In the genomic region with DNA sequence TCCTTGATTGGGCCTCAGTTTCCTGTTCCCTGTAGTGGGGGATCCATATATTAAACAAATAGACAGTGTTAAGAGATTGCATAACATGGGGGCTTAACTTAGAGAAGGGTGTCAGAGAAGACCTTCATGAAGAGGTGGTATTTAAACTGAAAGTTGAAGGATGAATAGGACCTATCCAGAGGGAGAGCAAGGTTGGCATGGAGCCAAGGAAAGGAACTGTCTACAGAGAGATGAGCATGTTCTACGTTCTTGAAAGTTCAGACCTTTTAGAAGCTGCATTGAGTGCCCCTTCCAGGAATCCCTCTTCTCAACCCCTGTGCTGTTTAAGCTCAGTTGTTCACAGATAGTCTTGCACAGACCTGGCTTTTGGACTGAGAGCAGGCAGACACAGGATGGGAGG, we compare ENCODE assay signal across 1 cellular context.
TF ChIP-seq lines count a peak whose summit lies in the region.

No MANE protein-coding gene starts in this region.

TF ChIP-seq in A549, 52 proteins besides CTCF, POLR2A, EP300 and RAD21 (continued from another document):
- TF ChIP-seq, protein P1, sequence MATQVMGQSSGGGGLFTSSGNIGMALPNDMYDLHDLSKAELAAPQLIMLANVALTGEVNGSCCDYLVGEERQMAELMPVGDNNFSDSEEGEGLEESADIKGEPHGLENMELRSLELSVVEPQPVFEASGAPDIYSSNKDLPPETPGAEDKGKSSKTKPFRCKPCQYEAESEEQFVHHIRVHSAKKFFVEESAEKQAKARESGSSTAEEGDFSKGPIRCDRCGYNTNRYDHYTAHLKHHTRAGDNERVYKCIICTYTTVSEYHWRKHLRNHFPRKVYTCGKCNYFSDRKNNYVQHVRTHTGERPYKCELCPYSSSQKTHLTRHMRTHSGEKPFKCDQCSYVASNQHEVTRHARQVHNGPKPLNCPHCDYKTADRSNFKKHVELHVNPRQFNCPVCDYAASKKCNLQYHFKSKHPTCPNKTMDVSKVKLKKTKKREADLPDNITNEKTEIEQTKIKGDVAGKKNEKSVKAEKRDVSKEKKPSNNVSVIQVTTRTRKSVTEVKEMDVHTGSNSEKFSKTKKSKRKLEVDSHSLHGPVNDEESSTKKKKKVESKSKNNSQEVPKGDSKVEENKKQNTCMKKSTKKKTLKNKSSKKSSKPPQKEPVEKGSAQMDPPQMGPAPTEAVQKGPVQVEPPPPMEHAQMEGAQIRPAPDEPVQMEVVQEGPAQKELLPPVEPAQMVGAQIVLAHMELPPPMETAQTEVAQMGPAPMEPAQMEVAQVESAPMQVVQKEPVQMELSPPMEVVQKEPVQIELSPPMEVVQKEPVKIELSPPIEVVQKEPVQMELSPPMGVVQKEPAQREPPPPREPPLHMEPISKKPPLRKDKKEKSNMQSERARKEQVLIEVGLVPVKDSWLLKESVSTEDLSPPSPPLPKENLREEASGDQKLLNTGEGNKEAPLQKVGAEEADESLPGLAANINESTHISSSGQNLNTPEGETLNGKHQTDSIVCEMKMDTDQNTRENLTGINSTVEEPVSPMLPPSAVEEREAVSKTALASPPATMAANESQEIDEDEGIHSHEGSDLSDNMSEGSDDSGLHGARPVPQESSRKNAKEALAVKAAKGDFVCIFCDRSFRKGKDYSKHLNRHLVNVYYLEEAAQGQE (IDR thresholded peaks at IDR 0.05): no peak
- TF ChIP-seq KDM5A (IDR thresholded peaks at IDR 0.05) (no peak), RCOR1 (IDR thresholded peaks at IDR 0.05; ENCODE audit: low read depth, low read length) (no peak), HOXB5 (CRISPR knock-in tag; IDR thresholded peaks at IDR 0.05) (no peak), KDM1A (IDR thresholded peaks at IDR 0.05; ENCODE audit: low read depth) (no peak)
